Comparison of ENCODE assay signal across 8 cellular contexts in genomic region chr22:33922268-33922667, GRCh38. TPM values are rescaled to one million over a fixed set of nuclear protein-coding genes. Genes with fewer than 3 reads are reported as not detected.
DNase-seq lines count a peak whose midpoint lies in the region; ATAC-seq and TF ChIP-seq lines count a peak whose summit lies in the region.

No MANE protein-coding gene starts in this region.

- H3K36me3 Mint-ChIP-seq in GM23338 (ENCODE audit: low read depth) = peaks cover 19% of the 10 kb centered on the region
- peaks cover 2% of the 10 kb centered on the region for H3K36me3 Mint-ChIP-seq in activated T-helper 1 cell treated with anti-CD3 and anti-CD28 coated beads, Interleukin-12 subunit alpha, Interleukin-12 subunit beta, Interleukin-2, Interleukin-4 antibody, amounts not matched to agents 30 ng/mL and 10 ng/mL and 1 ng/mL, durations not matched to agents 14 hours and 24 hours and 36 hours (ENCODE audit: low read depth)

- H3K27ac Mint-ChIP-seq in GM23338 = peak overlapping the region; percentile 90
- no peak overlapping the region for H3K27ac Mint-ChIP-seq in activated T-helper 1 cell treated with anti-CD3 and anti-CD28 coated beads, Interleukin-12 subunit alpha, Interleukin-12 subunit beta, Interleukin-2, Interleukin-4 antibody, amounts not matched to agents 30 ng/mL and 10 ng/mL and 1 ng/mL, durations not matched to agents 14 hours and 24 hours and 36 hours

- no peaks in the 10 kb centered on the region for H3K79me2 ChIP-seq in ACC112 (ENCODE audit: control insufficient read depth, insufficient read depth, low read length, unreplicated experiment)
- peaks cover 28% of the 10 kb centered on the region for H3K79me2 ChIP-seq in GM23338 (replicated peaks; ENCODE audit: insufficient read depth)

- no peak for TF ChIP-seq CTCF in GM23338 (conservative IDR thresholded peaks at IDR 0.05; ENCODE audit: low read depth in 2 of 2)
- TF ChIP-seq CTCF in left ventricle myocardium inferior (IDR thresholded peaks at IDR 0.05; ENCODE audit: borderline replicate concordance) = no peak

- H3K4me1 Mint-ChIP-seq in GM23338 = peaks cover 48% of the 10 kb centered on the region
- H3K4me1 Mint-ChIP-seq in activated T-helper 1 cell treated with anti-CD3 and anti-CD28 coated beads, Interleukin-12 subunit alpha, Interleukin-12 subunit beta, Interleukin-2, Interleukin-4 antibody, amounts not matched to agents 30 ng/mL and 10 ng/mL and 1 ng/mL, durations not matched to agents 14 hours and 24 hours and 36 hours (ENCODE audit: low read depth) = peaks cover 6% of the 10 kb centered on the region

- H4K20me1 ChIP-seq in GM23338 (replicated peaks; ENCODE audit: insufficient read depth) = peaks cover 16% of the 10 kb centered on the region

- H3K4me1 ChIP-seq in ACC112 (ENCODE audit: control insufficient read depth, insufficient read depth, low read length, unreplicated experiment) = no peaks in the 10 kb centered on the region
- H3K4me1 ChIP-seq in GM23338 (ENCODE audit: insufficient read depth) = peaks cover 32% of the 10 kb centered on the region
- H3K4me1 ChIP-seq in left ventricle myocardium inferior = peaks cover 54% of the 10 kb centered on the region

- H3K27me3 Mint-ChIP-seq in GM23338 (ENCODE audit: insufficient read depth, low read depth, poor library complexity) = peaks cover 27% of the 10 kb centered on the region
- peaks cover 35% of the 10 kb centered on the region for H3K27me3 Mint-ChIP-seq in activated T-helper 1 cell treated with anti-CD3 and anti-CD28 coated beads, Interleukin-12 subunit alpha, Interleukin-12 subunit beta, Interleukin-2, Interleukin-4 antibody, amounts not matched to agents 30 ng/mL and 10 ng/mL and 1 ng/mL, durations not matched to agents 14 hours and 24 hours and 36 hours (ENCODE audit: insufficient read depth)

- H3K27ac ChIP-seq in ACC112 (ENCODE audit: low read depth, low read length) (no peak overlapping the region), GM23338 (ENCODE audit: low read depth) (peak overlapping the region; percentile 95), left ventricle myocardium inferior (replicated peaks) (peak overlapping the region; percentile 92)

- peaks cover 4% of the 10 kb centered on the region; the same call in 1 of the 3 replicates for H3K9me3 Mint-ChIP-seq in GM23338
- no peaks in the 10 kb centered on the region for H3K9me3 Mint-ChIP-seq in activated T-helper 1 cell treated with anti-CD3 and anti-CD28 coated beads, Interleukin-12 subunit alpha, Interleukin-12 subunit beta, Interleukin-2, Interleukin-4 antibody, amounts not matched to agents 30 ng/mL and 10 ng/mL and 1 ng/mL, durations not matched to agents 14 hours and 24 hours and 36 hours

- peaks cover 30% of the 10 kb centered on the region; the same call in 1 of the 2 replicates for H3K27me3 ChIP-seq in ACC112 (ENCODE audit: insufficient read depth, low read length)
- peaks cover 11% of the 10 kb centered on the region for H3K27me3 ChIP-seq in GM23338 (ENCODE audit: insufficient read depth)
- H3K27me3 ChIP-seq in left ventricle myocardium inferior (ENCODE audit: low read depth) = no peaks in the 10 kb centered on the region

- no peaks in the 10 kb centered on the region for H3F3A ChIP-seq in GM23338 (replicated peaks; ENCODE audit: low read depth)

- H3K9me3 ChIP-seq in left ventricle myocardium inferior (replicated peaks) = no peaks in the 10 kb centered on the region

- H3K4me2 ChIP-seq in GM23338 = peak overlapping the region; percentile 99

- ATAC-seq in GM23338 = peak; percentile 12
- no peak for ATAC-seq in HG03354 (IDR thresholded peaks at IDR 0.05; ENCODE audit: poor library complexity, severe bottlenecking, unreplicated experiment)
- ATAC-seq in HG02852 (IDR thresholded peaks at IDR 0.05; ENCODE audit: unreplicated experiment) = no peak

- no peaks in the 10 kb centered on the region for H3K9me2 ChIP-seq in GM23338 (ENCODE audit: insufficient read depth)

- H3K4me3 ChIP-seq in ACC112 (ENCODE audit: low read depth, low read length) = peak overlapping the region; percentile 75
- H3K4me3 ChIP-seq in GM23338 = peak overlapping the region; percentile 92
- H3K4me3 ChIP-seq in left ventricle myocardium inferior = peak overlapping the region; percentile 89

- peak overlapping the region; percentile 88 for H3K4me3 Mint-ChIP-seq in GM23338
- H3K4me3 Mint-ChIP-seq in activated T-helper 1 cell treated with anti-CD3 and anti-CD28 coated beads, Interleukin-12 subunit alpha, Interleukin-12 subunit beta, Interleukin-2, Interleukin-4 antibody, amounts not matched to agents 30 ng/mL and 10 ng/mL and 1 ng/mL, durations not matched to agents 14 hours and 24 hours and 36 hours = peak overlapping the region; percentile 42

- H3K36me3 ChIP-seq in ACC112 (ENCODE audit: insufficient read depth, low read length) (no peaks in the 10 kb centered on the region), GM23338 (ENCODE audit: insufficient read depth) (no peaks in the 10 kb centered on the region), left ventricle myocardium inferior (no peaks in the 10 kb centered on the region)

- peak; percentile 78 for DNase-seq in GM23338 (ENCODE audit: low spot score)
- no peak for DNase-seq in activated T-helper 1 cell treated with anti-CD3 and anti-CD28 coated beads, Interleukin-12 subunit alpha, Interleukin-12 subunit beta, Interleukin-2, Interleukin-4 antibody, amounts not matched to agents 30 ng/mL and 10 ng/mL and 1 ng/mL, durations not matched to agents 14 hours and 24 hours and 36 hours (ENCODE audit: low spot score)
- DNase-seq in left ventricle myocardium inferior = peak; percentile 25
- DNase-seq in posterior vena cava (ENCODE audit: low spot score) = peak; percentile 80
- DNase-seq in activated CD4-positive, CD25-positive, alpha-beta regulatory T cell (lab: John Stamatoyannopoulos, UW) = no peak

- no peak overlapping the region for H2AFZ ChIP-seq in ACC112 (ENCODE audit: low read length, unreplicated experiment)
- H2AFZ ChIP-seq in GM23338 = no peak overlapping the region

- intact Hi-C loops in activated T-helper 1 cell treated with anti-CD3 and anti-CD28 coated beads, Interleukin-12 subunit alpha, Interleukin-12 subunit beta, Interleukin-2, Interleukin-4 antibody, amounts not matched to agents 30 ng/mL and 10 ng/mL and 1 ng/mL, durations not matched to agents 14 hours and 24 hours and 36 hours (cut with micrococcal nuclease) = no loop called here
- intact Hi-C loops in left ventricle myocardium inferior (cut with micrococcal nuclease) = no loop called here
- intact Hi-C loops in posterior vena cava (cut with DNase I) = loop anchor here in 1 of 2 donors (5.0 to 10.0 kb wide), 2 partner anchors 183 to 405 kb away; no protein-coding TSS in a partner anchor

RNA-seq across cellular contexts. Expression of gene LARGE1, which starts 2.0 kb away (rescaled TPM):
- total RNA-seq in GM23338 (2014; rRNA removed; shearing (Covaris generic)) = 62.4 and 75.6 TPM in 2 replicates
- 12.8 and 13.5 TPM in 2 replicates for polyA plus RNA-seq in GM23338 (2016; fragmentation: Nextera tagmentation; extraction: Ambion mirVana)
- total RNA-seq in activated T-helper 1 cell treated with anti-CD3 and anti-CD28 coated beads, Interleukin-12 subunit alpha, Interleukin-12 subunit beta, Interleukin-2, Interleukin-4 antibody, amounts not matched to agents 30 ng/mL and 10 ng/mL and 1 ng/mL, durations not matched to agents 14 hours and 24 hours and 36 hours = 0.05 and 0.10 TPM in 2 replicates
- total RNA-seq in left ventricle myocardium inferior (117 TPM), posterior vena cava (10 to 100 TPM; 48.7 to 94.4 TPM)

Comparison
In these comparisons a context has a peak if more than half of its experiments do, and no peak if none do; other contexts are left out.
1. DNase-seq: peak in GM23338 (single experiment), left ventricle myocardium inferior (single experiment) and posterior vena cava (single experiment); none in activated T-helper 1 cell treated with anti-CD3 and anti-CD28 coated beads, Interleukin-12 subunit alpha, Interleukin-12 subunit beta, Interleukin-2, Interleukin-4 antibody, amounts not matched to agents 30 ng/mL and 10 ng/mL and 1 ng/mL, durations not matched to agents 14 hours and 24 hours and 36 hours (single experiment) and activated CD4-positive, CD25-positive, alpha-beta regulatory T cell (0 of 4).
2. RNA of gene LARGE1, which starts 2.0 kb away (total RNA-seq): 117 TPM in left ventricle myocardium inferior (single experiment), 48.7 to 94.4 TPM in posterior vena cava and 62.4 to 75.6 TPM in GM23338; 0.05 to 0.10 TPM in activated T-helper 1 cell treated with anti-CD3 and anti-CD28 coated beads, Interleukin-12 subunit alpha, Interleukin-12 subunit beta, Interleukin-2, Interleukin-4 antibody, amounts not matched to agents 30 ng/mL and 10 ng/mL and 1 ng/mL, durations not matched to agents 14 hours and 24 hours and 36 hours; every median in the first group is over 10 times any median in the second.
3. Peak in every context shown above with its lines, with median percentiles within 50 percentile points of each other: H3K4me3 ChIP-seq.